9 cellular contexts compared by ENCODE assay signal in the genomic region with DNA sequence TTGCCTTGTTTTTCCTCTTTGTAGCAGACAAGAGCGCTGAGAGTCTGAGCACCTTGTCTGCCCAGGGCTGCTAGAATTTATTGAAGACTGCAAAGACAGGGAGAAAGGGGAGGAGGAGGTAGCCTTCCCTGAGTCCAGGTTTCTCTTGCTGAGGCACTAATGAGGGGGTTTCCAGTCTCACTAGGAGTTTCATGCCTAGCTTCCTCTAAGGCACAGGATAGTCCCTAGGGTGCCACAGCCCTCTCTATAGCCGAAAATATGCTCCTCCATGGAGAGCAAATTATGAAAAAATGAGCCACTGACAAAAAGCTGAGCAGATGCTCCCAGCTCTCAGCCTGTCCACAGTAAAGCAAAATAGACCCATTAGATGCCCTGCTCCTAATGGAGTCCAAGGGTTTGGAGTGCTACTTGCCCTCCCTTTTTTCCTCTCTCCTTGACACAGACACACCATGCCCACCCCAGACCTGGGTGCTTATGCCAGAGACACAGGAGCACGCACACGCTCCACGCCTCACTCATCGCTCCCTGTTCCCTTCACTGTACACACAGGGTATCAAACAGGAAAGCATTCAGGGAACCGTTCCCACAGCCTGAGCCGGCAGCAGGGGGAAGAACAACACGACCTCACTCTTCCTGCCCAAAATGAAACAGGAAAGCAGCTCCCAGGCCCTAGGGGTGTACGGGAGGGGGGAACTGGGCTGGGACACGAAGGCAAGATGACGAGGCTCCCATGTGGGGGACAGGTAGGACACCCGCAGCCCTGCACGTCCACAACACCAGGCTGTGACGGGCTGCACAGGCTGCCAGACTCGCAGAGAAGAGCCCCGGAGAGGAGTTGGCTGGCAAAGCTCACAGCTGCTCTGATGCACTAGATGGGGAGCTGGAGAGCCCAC. TPM values are rescaled to one million over a fixed set of nuclear protein-coding genes. Genes with fewer than 3 reads are reported as not detected.
DNase-seq lines count a peak whose midpoint lies in the region; ATAC-seq and TF ChIP-seq lines count a peak whose summit lies in the region.
"Had no signal": no experiment of that assay in that cellular context is flagged by ENCODE, and none has a peak within 500 bp of the region (broad histone marks: within the 10 kb centered on the region; RNA-seq: fewer than 3 reads in every experiment).

No MANE protein-coding gene starts in this region.

- H3K36me3 ChIP-seq in upper lobe of left lung, result peaks cover 0 to 26% (median under 1%) of the 10 kb centered on the region in 4 donors

- no peaks in the 10 kb centered on the region for H3K27me3 Mint-ChIP-seq in activated naive CD8-positive, alpha-beta T cell treated with anti-CD3 and anti-CD28 coated beads, Interleukin-2, amount 10 ng/mL, durations not matched to agents 7 days and 5 days
- no peaks in the 10 kb centered on the region for H3K27me3 Mint-ChIP-seq in memory B cell

- TF ChIP-seq CTCF in upper lobe of left lung (IDR thresholded peaks at IDR 0.05), result no peak

- H3K9me3 Mint-ChIP-seq in activated naive CD8-positive, alpha-beta T cell treated with anti-CD3 and anti-CD28 coated beads, Interleukin-2, amount 10 ng/mL, durations not matched to agents 7 days and 5 days, result no peaks in the 10 kb centered on the region
- no peaks in the 10 kb centered on the region for H3K9me3 Mint-ChIP-seq in memory B cell

- no peaks in the 10 kb centered on the region for H3K36me3 Mint-ChIP-seq in activated naive CD8-positive, alpha-beta T cell treated with anti-CD3 and anti-CD28 coated beads, Interleukin-2, amount 10 ng/mL, durations not matched to agents 7 days and 5 days
- no peaks in the 10 kb centered on the region for H3K36me3 Mint-ChIP-seq in memory B cell

- DNase-seq in Right ventricle myocardium inferior (ENCODE audit: missing footprints), result peak; percentile 72
- DNase-seq in cardiac septum (ENCODE audit: low spot score), result no peak
- no peak for DNase-seq in activated naive CD8-positive, alpha-beta T cell treated with anti-CD3 and anti-CD28 coated beads, Interleukin-2, amount 10 ng/mL, durations not matched to agents 7 days and 5 days
- DNase-seq in memory B cell (ENCODE audit: low spot score in 2 of 2), result no peak
- no peak for DNase-seq in upper lobe of left lung
- no peak for DNase-seq in glomerular visceral epithelial cell (ENCODE audit: extremely low spot score)
- DNase-seq in COR-L47 (lab: John Stamatoyannopoulos, UW), result no peak
- no peak for DNase-seq in HuH-7 (ENCODE audit: low spot score)
- DNase-seq: HCEC 1CT had no signal

- 40 to 62% methylated on average over 16 to 17 of the region's 17 CpGs for WGBS in upper lobe of left lung, 2 donors

- H3K27ac ChIP-seq in upper lobe of left lung, result peak overlapping the region; percentile 89 to 93 (median 91)

- no peaks in the 10 kb centered on the region for H3K27me3 ChIP-seq in upper lobe of left lung

- H3K4me3 ChIP-seq in upper lobe of left lung, result peak overlapping the region in 2 of 4 donors; percentile 64 to 69

- peak; percentile 8 for ATAC-seq in Right ventricle myocardium inferior
- ATAC-seq in activated naive CD8-positive, alpha-beta T cell treated with anti-CD3 and anti-CD28 coated beads, Interleukin-2, amount 10 ng/mL, durations not matched to agents 7 days and 5 days (ENCODE audit: low read depth), result no peak
- ATAC-seq in memory B cell (ENCODE audit: low read depth), result peak; percentile 16
- no peak for ATAC-seq in upper lobe of left lung (ENCODE audit: low FRiP score in 2 of 2)

- H3K4me1 Mint-ChIP-seq in activated naive CD8-positive, alpha-beta T cell treated with anti-CD3 and anti-CD28 coated beads, Interleukin-2, amount 10 ng/mL, durations not matched to agents 7 days and 5 days, result peaks cover 21% of the 10 kb centered on the region
- peaks cover 19% of the 10 kb centered on the region for H3K4me1 Mint-ChIP-seq in memory B cell

- intact Hi-C loops in Right ventricle myocardium inferior (cut with DNase I), result loop anchor here (1.0 kb wide), 1 partner anchor 34 kb away; no protein-coding TSS in a partner anchor
- intact Hi-C loops in cardiac septum (cut with DNase I), result loop anchor here (1.0 to 10.0 kb wide), 3 partner anchors 11 to 175 kb away; a partner anchor contains a TSS

- H3K9me3 ChIP-seq in upper lobe of left lung, result no peaks in the 10 kb centered on the region

- TF ChIP-seq POLR2A in upper lobe of left lung (IDR thresholded peaks at IDR 0.05), result no peak

- peak overlapping the region; percentile 66 for H3K27ac Mint-ChIP-seq in activated naive CD8-positive, alpha-beta T cell treated with anti-CD3 and anti-CD28 coated beads, Interleukin-2, amount 10 ng/mL, durations not matched to agents 7 days and 5 days
- peak overlapping the region; percentile 53 for H3K27ac Mint-ChIP-seq in memory B cell

- TF ChIP-seq EP300 in upper lobe of left lung (IDR thresholded peaks at IDR 0.05), result no peak

- POLR2A ChIA-PET in activated naive CD8-positive, alpha-beta T cell treated with anti-CD3 and anti-CD28 coated beads, Interleukin-2, amount 10 ng/mL, durations not matched to agents 7 days and 5 days (lab: Charles Lee), result interaction anchor here (1.7 to 5.4 kb wide), 3 partner anchors 11 to 15 kb away, joined by 11 to 68 read pairs (median 14); a partner anchor contains a TSS

- no peak overlapping the region for H3K4me3 Mint-ChIP-seq in activated naive CD8-positive, alpha-beta T cell treated with anti-CD3 and anti-CD28 coated beads, Interleukin-2, amount 10 ng/mL, durations not matched to agents 7 days and 5 days
- peak overlapping the region; percentile 45 for H3K4me3 Mint-ChIP-seq in memory B cell

- peaks cover 58 to 69% (median 60%) of the 10 kb centered on the region in 4 donors for H3K4me1 ChIP-seq in upper lobe of left lung

RNA-seq across cellular contexts. Expression of a gene that starts 11.0 kb away (rescaled TPM):
- total RNA-seq in Right ventricle myocardium inferior (11.1 TPM), cardiac septum (11.5 TPM), upper lobe of left lung (10 to 100 TPM in 5 of 6 donors, 1 to 10 TPM in 1; 9.5 to 38.0 (median 13.7) TPM)
- total RNA-seq in activated naive CD8-positive, alpha-beta T cell treated with anti-CD3 and anti-CD28 coated beads, Interleukin-2, amount 10 ng/mL, durations not matched to agents 7 days and 5 days, result under 1 TPM in 1 of 2 experiments, not detected in 1; 0.11 TPM

RNA-seq across cellular contexts. Expression of a gene that starts 13.1 kb away (rescaled TPM):
- 0.81 TPM for total RNA-seq in Right ventricle myocardium inferior
- 1.6 TPM for total RNA-seq in cardiac septum
- total RNA-seq in activated naive CD8-positive, alpha-beta T cell treated with anti-CD3 and anti-CD28 coated beads, Interleukin-2, amount 10 ng/mL, durations not matched to agents 7 days and 5 days, result 10 to 100 TPM; 13.9 to 14.1 TPM
- 10 to 100 TPM in 1 of 6 donors, 1 to 10 TPM in 5; 2.6 to 11.1 (median 3.4) TPM for total RNA-seq in upper lobe of left lung

RNA-seq across cellular contexts. Expression of a gene that starts 45.9 kb away (rescaled TPM):
- 20.6 TPM for total RNA-seq in Right ventricle myocardium inferior
- 16.0 TPM for total RNA-seq in cardiac septum
- 10 to 100 TPM; 20.1 to 21.2 TPM for total RNA-seq in activated naive CD8-positive, alpha-beta T cell treated with anti-CD3 and anti-CD28 coated beads, Interleukin-2, amount 10 ng/mL, durations not matched to agents 7 days and 5 days
- 10 to 100 TPM; 19.9 to 43.2 (median 29.2) TPM for total RNA-seq in upper lobe of left lung

Comparison
In these comparisons a context has a peak if more than half of its experiments do, and no peak if none do; other contexts are left out.
1. ATAC-seq: peak in Right ventricle myocardium inferior (single experiment) and memory B cell (single experiment); none in activated naive CD8-positive, alpha-beta T cell treated with anti-CD3 and anti-CD28 coated beads, Interleukin-2, amount 10 ng/mL, durations not matched to agents 7 days and 5 days (single experiment) and upper lobe of left lung (0 of 2).
2. RNA of a gene that starts 11.0 kb away (total RNA-seq): 9.5 to 38.0 TPM in upper lobe of left lung, 11.5 TPM in cardiac septum (single experiment) and 11.1 TPM in Right ventricle myocardium inferior (single experiment); 0.11 TPM in activated naive CD8-positive, alpha-beta T cell treated with anti-CD3 and anti-CD28 coated beads, Interleukin-2, amount 10 ng/mL, durations not matched to agents 7 days and 5 days; every median in the first group is over 4 times any median in the second.